Comparison of ENCODE assay signal across 24 cellular contexts in genomic region chr3:135075157-135075556, GRCh38.
"Had no signal": no experiment of that assay in that cellular context is flagged by ENCODE, and none has a peak within 500 bp of the region (broad histone marks: within the 10 kb centered on the region; RNA-seq: fewer than 3 reads in every experiment).

No MANE protein-coding gene starts in this region.

- H3K9me3 ChIP-seq: ovary, psoas muscle, right lobe of liver, sigmoid colon, thoracic aorta, thyroid gland, upper lobe of left lung, vagina had no signal

- H3K4me1 ChIP-seq: parathyroid adenoma, psoas muscle, right lobe of liver, sigmoid colon, stomach, thyroid gland, tibial nerve, upper lobe of left lung, vagina had no signal

- H3K27me3 ChIP-seq: ovary, right lobe of liver, sigmoid colon, stomach, thyroid gland, tibial nerve, upper lobe of left lung, vagina had no signal

- DNase-seq: naive thymus-derived CD8-positive, alpha-beta T cell; nephron progenitor cell; occipital lobe; ovary; posterior cingulate gyrus; psoas muscle; right cardiac atrium; right lobe of liver; sigmoid colon; small intestine; stimulated activated CD4-positive, alpha-beta T cell treated with anti-CD3 and anti-CD28 coated beads, Interleukin-15, amount 100 ng/mL, for 24 hours; stimulated activated CD4-positive, alpha-beta T cell treated with anti-CD3 and anti-CD28 coated beads, Interleukin-2, amount 100 ng/mL, for 24 hours; stimulated activated CD4-positive, alpha-beta T cell treated with anti-CD3 and anti-CD28 coated beads, Interleukin-2, amount 100 ng/mL, for 48 hours; stimulated activated CD4-positive, alpha-beta T cell treated with anti-CD3 and anti-CD28 coated beads, Interleukin-4, amount 100 ng/mL, for 24 hours; stimulated activated naive B cell treated with anti-CD40 and anti-IgM and Interleukin-4, amounts not matched to agents 10 μg/mL and 1 μg/mL and 100 μg/mL, for 72 hours; stimulated activated naive CD4-positive, alpha-beta T cell treated with Interleukin-2 at 50 U/mL for 16 hours; stomach; thyroid gland; trophoblast cell; upper lobe of left lung had no signal

- H3K27ac ChIP-seq: ovary, parathyroid adenoma, psoas muscle, right lobe of liver, sigmoid colon, stomach, thoracic aorta, thyroid gland, tibial nerve, upper lobe of left lung, vagina had no signal

- H3K4me3 ChIP-seq: ovary, psoas muscle, right lobe of liver, sigmoid colon, stomach, thoracic aorta, thyroid gland, tibial nerve, upper lobe of left lung, vagina had no signal

- H3K36me3 ChIP-seq: ovary, right lobe of liver, sigmoid colon, stomach, thoracic aorta, thyroid gland, tibial nerve, upper lobe of left lung, vagina had no signal
